In the genomic region with DNA sequence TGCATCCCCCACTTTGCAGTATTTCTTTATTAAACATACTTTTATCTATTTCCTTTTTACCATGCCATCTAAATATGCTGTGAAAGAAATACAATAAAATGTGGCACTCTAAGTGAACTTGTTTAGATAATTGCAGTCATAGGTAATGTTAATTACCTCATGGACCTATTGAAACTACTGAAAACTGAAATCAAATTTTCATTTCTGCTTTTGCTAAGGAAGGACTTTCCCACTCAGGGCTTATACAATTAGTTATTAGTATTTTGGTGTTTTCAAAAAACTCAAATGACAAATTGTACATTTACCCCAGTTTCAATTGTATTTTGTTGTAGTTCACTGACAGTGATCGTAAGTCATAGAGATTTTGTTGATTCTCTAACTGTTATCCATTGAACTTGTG, we compare ENCODE assay signal across 28 cellular contexts.
DNase-seq lines count a peak whose midpoint lies in the region; ATAC-seq, FAIRE-seq and TF ChIP-seq lines count a peak whose summit lies in the region.
"Had no signal": no experiment of that assay in that cellular context is flagged by ENCODE, and none has a peak within 500 bp of the region (broad histone marks: within the 10 kb centered on the region; RNA-seq: fewer than 3 reads in every experiment).

No MANE protein-coding gene starts in this region.

- ATAC-seq in GM18909 (IDR thresholded peaks at IDR 0.05; ENCODE audit: poor library complexity, unreplicated experiment) = peak; percentile 59
- ATAC-seq in HG02642 (IDR thresholded peaks at IDR 0.05; ENCODE audit: poor library complexity, unreplicated experiment) = peak; percentile 58
- peak; percentile 52 for ATAC-seq in HG03280 (IDR thresholded peaks at IDR 0.05; ENCODE audit: unreplicated experiment)
- ATAC-seq in left colon = no peak
- no peak for ATAC-seq in foreskin keratinocyte
- ATAC-seq: CD8-positive, alpha-beta T cell; heart right ventricle; Panc1; right cardiac atrium; stimulated activated effector memory CD8-positive, alpha-beta T cell treated with anti-CD3 and anti-CD28 coated beads, Interleukin-12 subunit alpha, Interleukin-12 subunit beta, amount 100 ng/mL, for 72 hours; T-cell had no signal

- TF ChIP-seq POLR2A in GM12891 (IDR thresholded peaks at IDR 0.05; ENCODE audit: low read depth, low read length) = no peak

- no peak for TF ChIP-seq CTCF in foreskin keratinocyte (conservative IDR thresholded peaks at IDR 0.05)

- H3K27ac ChIP-seq in foreskin keratinocyte = no peak overlapping the region
- H3K27ac ChIP-seq: epithelial cell of prostate, heart right ventricle, KMS-11, neural progenitor cell, spleen had no signal

- FAIRE-seq in GM12891 (lab: Jason Lieb, UNC) = no peak
- FAIRE-seq: A204.1, TTC549 had no signal

- H3K27me3 ChIP-seq in foreskin keratinocyte = peaks cover 8% of the 10 kb centered on the region
- H3K27me3 ChIP-seq: spleen had no signal

- DNase-seq in GM12891 (ENCODE audit: insufficient read length, low spot score) (no peak), left colon (no peak), foreskin keratinocyte (no peak), T-helper 9 cell (no peak), LoVo (ENCODE audit: low spot score) (no peak)
- DNase-seq: activated CD4-positive, alpha-beta T cell treated with anti-CD3 and anti-CD28 coated beads for 1 hour; activated gamma-delta T cell; CD8-positive, alpha-beta T cell; cerebellar nuclear complex; GDM1; heart right ventricle; MV-4-11; NCI-H2171; NCI-H510A treated with DMSO at 0.1 percent for 48 hours; right cardiac atrium; spleen; stimulated activated CD4-positive, alpha-beta T cell treated with anti-CD3 and anti-CD28 coated beads, Interleukin-2, amount 100 ng/mL, for 48 hours; T-cell had no signal

- intact Hi-C loops in left colon (cut with DNase I, micrococcal nuclease) = no loop called here

- no peaks in the 10 kb centered on the region for H3K4me1 ChIP-seq in foreskin keratinocyte
- H3K4me1 ChIP-seq: heart right ventricle, spleen had no signal

TF ChIP-seq in GM12891, 5 proteins besides CTCF, POLR2A, EP300 and RAD21:
- TF ChIP-seq POU2F2 (IDR thresholded peaks at IDR 0.05; ENCODE audit: low read depth, low read length) = no peak
- TF ChIP-seq SPI1 (IDR thresholded peaks at IDR 0.05; ENCODE audit: low read depth, low read length) = peak; percentile 68
- no peak for TF ChIP-seq PAX5 (IDR thresholded peaks at IDR 0.05; ENCODE audit: insufficient read depth, low read length, severe bottlenecking)

Comparison
In these comparisons a context has a peak if more than half of its experiments do, and no peak if none do; other contexts are left out.
1. ATAC-seq: peak in GM18909 (single experiment), HG02642 (single experiment) and HG03280 (single experiment); none in left colon (single experiment) and foreskin keratinocyte (single experiment).